1 cellular context compared by ENCODE assay signal in genomic region chrX:40057405-40057804, GRCh38.
TF ChIP-seq lines count a peak whose summit lies in the region.

No MANE protein-coding gene starts in this region.

TF ChIP-seq in H1, 55 proteins besides CTCF, POLR2A, EP300 and RAD21:
- TF ChIP-seq SIX5 (IDR thresholded peaks at IDR 0.05; ENCODE audit: low read depth, low read length) (no peak), HDAC2 (IDR thresholded peaks at IDR 0.05; ENCODE audit: borderline replicate concordance in 1 of 2, low read depth in 2 of 2, low read length in 2 of 2) (no peak), RBBP5 (IDR thresholded peaks at IDR 0.05; ENCODE audit: borderline replicate concordance, low read depth, low read length) (no peak), SIRT6 (IDR thresholded peaks at IDR 0.05; ENCODE audit: low read length) (no peak), USF2 (IDR thresholded peaks at IDR 0.05; ENCODE audit: low read length) (no peak), ASH2L (IDR thresholded peaks at IDR 0.05; ENCODE audit: low read length) (no peak), SUZ12 (IDR thresholded peaks at IDR 0.05; ENCODE audit: low read length) (no peak)
